Comparison of ENCODE assay signal across 8 cellular contexts in the genomic region with DNA sequence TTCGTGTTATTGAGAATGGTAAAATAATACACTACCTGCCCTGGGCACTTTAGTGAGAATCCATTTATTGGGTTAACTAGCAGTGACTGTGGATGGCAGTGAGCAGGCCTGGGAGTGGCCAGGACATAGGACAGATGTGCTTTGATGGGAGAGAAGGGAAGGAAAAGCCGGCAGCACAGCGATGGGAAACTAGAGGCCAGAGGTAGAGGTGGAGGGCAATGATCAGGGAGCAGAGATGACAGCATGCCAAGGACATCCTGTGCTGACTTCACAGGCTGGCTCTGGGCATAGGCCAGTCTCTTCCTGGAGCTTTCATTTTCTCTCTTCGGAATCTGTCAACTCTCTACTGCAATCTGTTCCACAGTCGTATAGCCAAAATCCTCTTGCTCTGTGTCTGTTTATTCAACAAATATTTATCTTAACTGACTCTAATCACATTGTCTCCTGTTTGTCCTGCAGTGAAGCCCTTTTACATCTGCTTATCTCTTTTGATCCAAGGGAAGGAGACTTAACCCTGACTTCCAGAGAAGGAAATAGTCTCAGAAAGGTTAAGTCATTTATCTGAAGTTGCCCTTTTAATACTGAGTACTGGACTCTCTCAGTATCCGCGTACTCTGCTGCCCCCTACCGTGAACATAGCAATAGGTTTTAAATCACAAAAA. TPM values are rescaled to one million over a fixed set of nuclear protein-coding genes. Genes with fewer than 3 reads are reported as not detected.
A peak's percentile ranks its signal among the peaks of the same experiment; 100 is the strongest.
DNase-seq lines count a peak whose midpoint lies in the region; ATAC-seq and TF ChIP-seq lines count a peak whose summit lies in the region.

No MANE protein-coding gene starts in this region.

- no peak for TF ChIP-seq EP300 in transverse colon (IDR thresholded peaks at IDR 0.05; ENCODE audit: low read depth)

- H3K9me3 ChIP-seq in transverse colon, result no peaks in the 10 kb centered on the region

- H3K27me3 ChIP-seq in transverse colon, result no peaks in the 10 kb centered on the region

- no peak overlapping the region for H3K4me3 Mint-ChIP-seq in activated naive CD8-positive, alpha-beta T cell treated with anti-CD3 and anti-CD28 coated beads, Interleukin-2, amount 50 U/mL, for 24 hours

- peak; percentile 71 to 89 (median 78) for TF ChIP-seq CTCF in transverse colon (IDR thresholded peaks at IDR 0.05)

- in situ Hi-C loops in transverse colon (cut with MboI; ENCODE audit: low pct_ligation_motif_present in 1 of 4, low pct_unique_long_range_greater_than_20kb in 1 of 4, low sequenced_read_pairs in 3 of 4), result loop anchor here in 2 of 4 donors (5.0 to 25.0 kb wide), 3 partner anchors 66 to 371 kb away; partner anchors contain the start of genes GGT7 (in 1 of the 2) and NCOA6 (in 1 of the 2)

- H3K4me1 Mint-ChIP-seq in activated naive CD8-positive, alpha-beta T cell treated with anti-CD3 and anti-CD28 coated beads, Interleukin-2, amount 50 U/mL, for 24 hours, result no peaks in the 10 kb centered on the region

- 20 to 38% methylated on average over 5 to 8 of the region's 8 CpGs for WGBS in transverse colon (ENCODE audit: low coverage in 1 of 2), 2 donors

- H3K27ac ChIP-seq in transverse colon, result peak overlapping the region; percentile 58 to 83 (median 74)

- no peaks in the 10 kb centered on the region for H3K36me3 Mint-ChIP-seq in activated naive CD8-positive, alpha-beta T cell treated with anti-CD3 and anti-CD28 coated beads, Interleukin-2, amount 50 U/mL, for 24 hours (ENCODE audit: low read depth)

- peaks cover 3 to 13% (median 8%) of the 10 kb centered on the region in 4 donors for H3K4me1 ChIP-seq in transverse colon

- DNase-seq in EL (peak; percentile 80), NCI-H1092 (lab: John Stamatoyannopoulos, UW) (peak; percentile 71), SW 1271 (lab: John Stamatoyannopoulos, UW) (peak; percentile 73 to 95), Right ventricle myocardium superior (peak; percentile 73), posterior cingulate gyrus (peak in 8 of 10 donors; percentile 26 to 91 (median 80)), transverse colon (peak; percentile 86)
- DNase-seq in activated naive CD8-positive, alpha-beta T cell treated with anti-CD3 and anti-CD28 coated beads, Interleukin-2, amount 50 U/mL, for 24 hours, result peak; percentile 82

- H3K36me3 ChIP-seq in transverse colon, result no peaks in the 10 kb centered on the region

- H3K4me3 ChIP-seq in transverse colon, result peak overlapping the region in 1 of 4 donors; percentile 22

- ATAC-seq in activated naive CD8-positive, alpha-beta T cell treated with anti-CD3 and anti-CD28 coated beads, Interleukin-2, amount 50 U/mL, for 24 hours, result peak; percentile 80
- peak; percentile 98 for ATAC-seq in Right ventricle myocardium superior (ENCODE audit: poor library complexity)
- ATAC-seq in HG02678 (IDR thresholded peaks at IDR 0.05; ENCODE audit: unreplicated experiment), result no peak

- no peak overlapping the region for H3K27ac Mint-ChIP-seq in activated naive CD8-positive, alpha-beta T cell treated with anti-CD3 and anti-CD28 coated beads, Interleukin-2, amount 50 U/mL, for 24 hours

- no peaks in the 10 kb centered on the region for H3K9me3 Mint-ChIP-seq in activated naive CD8-positive, alpha-beta T cell treated with anti-CD3 and anti-CD28 coated beads, Interleukin-2, amount 50 U/mL, for 24 hours

- no peak for TF ChIP-seq POLR2A in transverse colon (IDR thresholded peaks at IDR 0.05)

- H3K27me3 Mint-ChIP-seq in activated naive CD8-positive, alpha-beta T cell treated with anti-CD3 and anti-CD28 coated beads, Interleukin-2, amount 50 U/mL, for 24 hours, result no peaks in the 10 kb centered on the region

- intact Hi-C loops in Right ventricle myocardium superior (cut with DNase I), result loop anchor here (2.0 to 5.0 kb wide), 2 partner anchors 65 to 111 kb away; no protein-coding TSS in a partner anchor
- intact Hi-C loops in posterior cingulate gyrus (cut with DNase I), result loop anchor here (1.0 to 5.0 kb wide), 4 partner anchors 61 to 371 kb away; partner anchors contain the start of genes EDEM2 and GGT7
- intact Hi-C loops in transverse colon (cut with DNase I; ENCODE audit: low total_unique reads), result loop anchor here (1.0 kb wide), 1 partner anchor 62 kb away; no protein-coding TSS in a partner anchor

RNA-seq across cellular contexts. Expression of gene MMP24, which starts 18.4 kb away (rescaled TPM):
- total RNA-seq in Right ventricle myocardium superior, result 0.13 TPM
- 1 to 10 TPM in 1 of 4 donors, under 1 TPM in 3; 0.32 to 4.5 (median 0.61) TPM for total RNA-seq in transverse colon

RNA-seq across cellular contexts. Expression of gene PROCR, which starts 36.2 kb away (rescaled TPM):
- 9.3 TPM for total RNA-seq in Right ventricle myocardium superior
- 1 to 10 TPM; 2.4 to 8.6 (median 7.3) TPM for total RNA-seq in transverse colon
